Comparison of ENCODE assay signal across 8 cellular contexts in the genomic region with DNA sequence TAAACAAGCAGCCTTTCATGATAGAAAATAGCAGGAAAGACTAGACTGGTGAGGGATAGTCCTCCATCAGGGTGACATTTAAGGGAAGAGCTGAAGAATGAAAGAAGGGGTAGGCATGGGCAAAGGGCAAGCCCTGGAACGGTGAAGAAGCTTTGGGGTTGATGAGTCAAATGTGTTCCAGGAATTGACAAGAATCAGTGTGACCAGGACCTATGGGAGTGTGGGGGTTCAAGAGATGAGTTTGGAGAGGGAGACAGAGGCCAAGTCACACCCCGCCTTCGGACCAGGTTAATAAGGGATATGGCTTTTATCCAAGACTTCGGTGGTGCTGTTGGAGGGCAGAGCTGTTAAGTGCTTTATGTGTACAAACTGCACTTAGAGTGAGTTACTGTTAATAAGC. TPM values are rescaled to one million over a fixed set of nuclear protein-coding genes. Genes with fewer than 3 reads are reported as not detected.
DNase-seq lines count a peak whose midpoint lies in the region; ATAC-seq and TF ChIP-seq lines count a peak whose summit lies in the region.

No MANE protein-coding gene starts in this region.

- TF ChIP-seq POLR2A in gastroesophageal sphincter (IDR thresholded peaks at IDR 0.05) = no peak

- no peak for TF ChIP-seq EP300 in gastroesophageal sphincter (IDR thresholded peaks at IDR 0.05)

- no peaks in the 10 kb centered on the region for H3F3A ChIP-seq in GM23248 (ENCODE audit: insufficient read depth)

- H3K9me3 ChIP-seq in GM23248 (ENCODE audit: low read depth) = no peaks in the 10 kb centered on the region
- H3K9me3 ChIP-seq in gastroesophageal sphincter = no peaks in the 10 kb centered on the region
- no peaks in the 10 kb centered on the region for H3K9me3 ChIP-seq in skeletal muscle satellite cell (replicated peaks; ENCODE audit: low read length)

- H3K36me3 ChIP-seq in GM23248 (ENCODE audit: low read depth) = peaks cover 33% of the 10 kb centered on the region; the same call in 1 of the 2 replicates
- H3K36me3 ChIP-seq in gastroesophageal sphincter = peaks cover 0 to 63% of the 10 kb centered on the region in 2 donors
- H3K36me3 ChIP-seq in skeletal muscle satellite cell (ENCODE audit: insufficient read depth, low read length) = peaks cover 55% of the 10 kb centered on the region

- 5 to 20% methylated on average over 4 of the region's 4 CpGs for WGBS in GM23248 (ENCODE audit: low coverage in 1 of 2, low lambda C conversion rate in 2 of 2, missing lambda C conversion rate in 2 of 2), 2 experiments
- 39 to 40% methylated on average over 4 of the region's 4 CpGs for WGBS in gastroesophageal sphincter (ENCODE audit: low coverage in 1 of 2), 2 donors

- no peak for TF ChIP-seq CTCF in VCaP (conservative IDR thresholded peaks at IDR 0.05)
- TF ChIP-seq CTCF in gastroesophageal sphincter (IDR thresholded peaks at IDR 0.05) = no peak

- DNase-seq in GM23248 (peak; percentile 42), NCI-H2171 (lab: John Stamatoyannopoulos, UW) (no peak), SHP77 (lab: John Stamatoyannopoulos, UW) (no peak)

- H3K27ac ChIP-seq in GM23248 (peak overlapping the region; percentile 89), VCaP (peak overlapping the region; percentile 91), gastroesophageal sphincter (peak overlapping the region in 1 of 4 donors; percentile 86)

- no peaks in the 10 kb centered on the region for H3K27me3 ChIP-seq in GM23248 (replicated peaks; ENCODE audit: insufficient read depth)
- H3K27me3 ChIP-seq in gastroesophageal sphincter = no peaks in the 10 kb centered on the region
- H3K27me3 ChIP-seq in skeletal muscle satellite cell (ENCODE audit: control insufficient read depth, insufficient read depth, low read length) = no peaks in the 10 kb centered on the region

- H3K4me3 ChIP-seq in GM23248 (peak overlapping the region; percentile 94), gastroesophageal sphincter (peak overlapping the region; percentile 94 to 96), skeletal muscle satellite cell (ENCODE audit: low read length) (peak overlapping the region; percentile 97)

- H3K9me2 ChIP-seq in GM23248 (ENCODE audit: insufficient read depth) = no peaks in the 10 kb centered on the region

- H3K4me1 ChIP-seq in GM23248 (ENCODE audit: insufficient read depth) (peaks cover 19% of the 10 kb centered on the region), gastroesophageal sphincter (peaks cover 0 to 40% (median 12%) of the 10 kb centered on the region in 3 donors), skeletal muscle satellite cell (ENCODE audit: control insufficient read depth, insufficient read depth, low read length) (peaks cover 18% of the 10 kb centered on the region)

- H2AFZ ChIP-seq in GM23248 = peak overlapping the region; percentile 62; the same call in 1 of the 2 replicates

- 0 out of 2 replicates have a peak, but pooled peaks cover 3% of the 10 kb centered on the region for H4K20me1 ChIP-seq in GM23248 (ENCODE audit: insufficient read depth)

- peaks cover 75% of the 10 kb centered on the region for H3K79me2 ChIP-seq in GM23248 (ENCODE audit: insufficient read depth)

- ATAC-seq in gastroesophageal sphincter (no peak), GM21526 (IDR thresholded peaks at IDR 0.05; ENCODE audit: low FRiP score, unreplicated experiment) (no peak), GM19397 (IDR thresholded peaks at IDR 0.05; ENCODE audit: unreplicated experiment) (no peak)

- H3K4me2 ChIP-seq in GM23248 (ENCODE audit: unreplicated experiment) = peak overlapping the region; percentile 99
- H3K4me2 ChIP-seq in skeletal muscle satellite cell (ENCODE audit: low read length) = peak overlapping the region; percentile 88

- peak overlapping the region; percentile 100 for H3K9ac ChIP-seq in GM23248
- H3K9ac ChIP-seq in skeletal muscle satellite cell (ENCODE audit: low read depth, low read length) = peak overlapping the region; percentile 99

- in situ Hi-C loops in GM23248 (cut with MboI) = no loop called here

RNA-seq across cellular contexts. Expression of a gene that starts 0.9 kb away (rescaled TPM):
- total RNA-seq in GM23248 (2014; rRNA removed; shearing (Covaris generic)) = 58.7 and 102 TPM in 2 replicates
- 77.4 and 81.9 TPM in 2 replicates for polyA plus RNA-seq in GM23248 (2016; fragmentation: Nextera tagmentation; extraction: Ambion mirVana)
- total RNA-seq in gastroesophageal sphincter = 10 to 100 TPM; 36.4 to 59.3 (median 39.8) TPM
- 64.2 and 79.1 TPM in 2 replicates for total RNA-seq in skeletal muscle satellite cell (2012; rRNA removed)

RNA-seq across cellular contexts. Expression of a gene that starts 0.9 kb away (rescaled TPM):
- total RNA-seq in GM23248 (2014; rRNA removed; shearing (Covaris generic)) = 36.4 and 50.2 TPM in 2 replicates
- polyA plus RNA-seq in GM23248 (2016; fragmentation: Nextera tagmentation; extraction: Ambion mirVana) = 11.2 and 13.0 TPM in 2 replicates
- total RNA-seq in gastroesophageal sphincter = 10 to 100 TPM; 26.3 to 55.1 (median 44.0) TPM
- total RNA-seq in skeletal muscle satellite cell (2012; rRNA removed) = 49.4 and 53.1 TPM in 2 replicates

RNA-seq across cellular contexts. Expression of a gene that starts 11.4 kb away (rescaled TPM):
- 5.2 and 8.2 TPM in 2 replicates for total RNA-seq in GM23248 (2014; rRNA removed; shearing (Covaris generic))
- 3.3 and 4.4 TPM in 2 replicates for polyA plus RNA-seq in GM23248 (2016; fragmentation: Nextera tagmentation; extraction: Ambion mirVana)
- 1 to 10 TPM; 3.5 to 8.4 (median 5.5) TPM for total RNA-seq in gastroesophageal sphincter
- 16.4 and 19.0 TPM in 2 replicates for total RNA-seq in skeletal muscle satellite cell (2012; rRNA removed)

RNA-seq across cellular contexts. Expression of a gene that starts 28.3 kb away (rescaled TPM):
- 8.1 and 12.5 TPM in 2 replicates for total RNA-seq in GM23248 (2014; rRNA removed; shearing (Covaris generic))
- 5.0 and 5.2 TPM in 2 replicates for polyA plus RNA-seq in GM23248 (2016; fragmentation: Nextera tagmentation; extraction: Ambion mirVana)
- 10 to 100 TPM in 2 of 4 donors, 1 to 10 TPM in 2; 7.2 to 13.1 (median 10.0) TPM for total RNA-seq in gastroesophageal sphincter
- 7.9 and 8.5 TPM in 2 replicates for total RNA-seq in skeletal muscle satellite cell (2012; rRNA removed)

RNA-seq across cellular contexts. Expression of a gene that starts 37.9 kb away (rescaled TPM):
- 0.11 TPM in 1 of 2 replicates, not detected in the other for total RNA-seq in GM23248 (2014; rRNA removed; shearing (Covaris generic))
- 0.60 and 0.61 TPM in 2 replicates for polyA plus RNA-seq in GM23248 (2016; fragmentation: Nextera tagmentation; extraction: Ambion mirVana)
- 1 to 10 TPM; 1.3 to 2.3 (median 1.8) TPM for total RNA-seq in gastroesophageal sphincter
- total RNA-seq in skeletal muscle satellite cell (2012; rRNA removed) = 1.3 TPM in 2 replicates
